ENCODE assay signal across 8 cellular contexts in genomic region chr1:226082959-226083302, GRCh38. TPM values are rescaled to one million over a fixed set of nuclear protein-coding genes. Genes with fewer than 3 reads are reported as not detected.
DNase-seq lines count a peak whose midpoint lies in the region; ATAC-seq and TF ChIP-seq lines count a peak whose summit lies in the region.

No MANE protein-coding gene starts in this region.

- peaks cover 8 to 14% (median 10%) of the 10 kb centered on the region in 3 donors for H3K4me1 Mint-ChIP-seq in T-cell
- peaks cover 5 to 12% (median 8%) of the 10 kb centered on the region in 7 donors for H3K4me1 Mint-ChIP-seq in naive thymus-derived CD4-positive, alpha-beta T cell

- no peak overlapping the region for H3K27ac Mint-ChIP-seq in T-cell
- peak overlapping the region in 5 of 9 donors; percentile 25 to 69 (median 58) for H3K27ac Mint-ChIP-seq in naive thymus-derived CD4-positive, alpha-beta T cell

- 0% methylated on average over 3 of the region's 23 CpGs; no CpG with 5 or more reads in 1 of the 2 donors for WGBS in esophagus squamous epithelium, 2 donors

- CTCF ChIA-PET in T-cell (lab: Charles Lee): interaction anchor here (0.8 to 3.4 kb wide), 4 partner anchors 11 to 42 kb away, joined by 3 to 32 read pairs (median 6); no protein-coding TSS in a partner anchor
- CTCF ChIA-PET in naive thymus-derived CD4-positive, alpha-beta T cell (lab: Charles Lee): interaction anchor here (0.6 to 3.2 kb wide), 4 partner anchors 15 to 423 kb away, joined by 3 to 14 read pairs (median 6); no protein-coding TSS in a partner anchor

- H3K4me3 ChIP-seq in BLaER1 (peak overlapping the region; percentile 71), esophagus squamous epithelium (peak overlapping the region; percentile 61 to 92 (median 72))
- H3K4me3 ChIP-seq in naive thymus-derived CD4-positive, alpha-beta T cell (ENCODE audit: low read length): peak overlapping the region; percentile 77

- TF ChIP-seq CTCF in esophagus squamous epithelium (IDR thresholded peaks at IDR 0.05): no peak

- H4K20me1 ChIP-seq in BLaER1: no peaks in the 10 kb centered on the region

- peaks cover 0 to 4% of the 10 kb centered on the region in 2 donors for H3K27me3 Mint-ChIP-seq in T-cell
- H3K27me3 Mint-ChIP-seq in naive thymus-derived CD4-positive, alpha-beta T cell: peaks cover 0 to 10% (median 0%) of the 10 kb centered on the region in 5 donors

- peak in 5 of 34 experiments; percentile 5 to 13 (median 9) for DNase-seq in T-cell
- no peak for DNase-seq in esophagus squamous epithelium (lab: John Stamatoyannopoulos, UW)
- DNase-seq in naive thymus-derived CD4-positive, alpha-beta T cell: peak in 1 of 9 donors; percentile 24
- no peak for DNase-seq in NCI-H1105 treated with DMSO at 0.1 percent for 48 hours (lab: John Stamatoyannopoulos, UW)
- DNase-seq in NCI-H1092 (lab: John Stamatoyannopoulos, UW): no peak

- intact Hi-C loops in esophagus squamous epithelium (cut with DNase I): no loop called here
- intact Hi-C loops in naive thymus-derived CD4-positive, alpha-beta T cell (cut with micrococcal nuclease): loop anchor here (1.0 to 5.0 kb wide), 10 partner anchors 17 to 616 kb away; partner anchors contain the start of genes ACBD3 (in 2 of the 2) and SDE2 (in 1 of the 2)

- H3K27ac ChIP-seq in BLaER1: peak overlapping the region; percentile 72; the same call in 1 of the 2 replicates
- peak overlapping the region; percentile 72 to 85 (median 82) for H3K27ac ChIP-seq in esophagus squamous epithelium
- H3K27ac ChIP-seq in naive thymus-derived CD4-positive, alpha-beta T cell (ENCODE audit: low read depth, low read length): peak overlapping the region; percentile 65

- peak overlapping the region; percentile 94 for H3K4me2 ChIP-seq in BLaER1

- H3K36me3 Mint-ChIP-seq in T-cell: no peaks in the 10 kb centered on the region
- no peaks in the 10 kb centered on the region for H3K36me3 Mint-ChIP-seq in naive thymus-derived CD4-positive, alpha-beta T cell

- ATAC-seq in GM19324 (IDR thresholded peaks at IDR 0.05; ENCODE audit: low FRiP score, unreplicated experiment) (peak; percentile 22), HG03280 (IDR thresholded peaks at IDR 0.05; ENCODE audit: unreplicated experiment) (peak; percentile 30), T-cell (replicated peaks in 1 of 4) (peak in 2 of 4 experiments; percentile 3 to 7)
- ATAC-seq in naive thymus-derived CD4-positive, alpha-beta T cell: peak; percentile 52

- H3K9me3 Mint-ChIP-seq in T-cell: no peaks in the 10 kb centered on the region
- no peaks in the 10 kb centered on the region for H3K9me3 Mint-ChIP-seq in naive thymus-derived CD4-positive, alpha-beta T cell

- peak overlapping the region; percentile 85 to 91 (median 90) for H3K4me3 Mint-ChIP-seq in T-cell
- peak overlapping the region; percentile 78 to 94 (median 91) for H3K4me3 Mint-ChIP-seq in naive thymus-derived CD4-positive, alpha-beta T cell

- H3K36me3 ChIP-seq in BLaER1: no peaks in the 10 kb centered on the region
- no peaks in the 10 kb centered on the region for H3K36me3 ChIP-seq in esophagus squamous epithelium
- no peaks in the 10 kb centered on the region for H3K36me3 ChIP-seq in naive thymus-derived CD4-positive, alpha-beta T cell (ENCODE audit: control insufficient read depth in 2 of 3, insufficient read depth in 3 of 3, low read length in 3 of 3)

- no peak for TF ChIP-seq POLR2A in esophagus squamous epithelium (IDR thresholded peaks at IDR 0.05)

- peak overlapping the region; percentile 74 for H3K9ac ChIP-seq in BLaER1

- H3K27me3 ChIP-seq in BLaER1 (no peaks in the 10 kb centered on the region), esophagus squamous epithelium (no peaks in the 10 kb centered on the region)
- no peaks in the 10 kb centered on the region for H3K27me3 ChIP-seq in naive thymus-derived CD4-positive, alpha-beta T cell (ENCODE audit: control insufficient read depth in 2 of 2, insufficient read depth in 2 of 2, low read length in 2 of 2)

- POLR2A ChIA-PET in T-cell (lab: Charles Lee): interaction anchor here in 1 of 2 donors (0.6 to 1.1 kb wide), 6 partner anchors 9 to 315 kb away, joined by 3 to 7 read pairs (median 3); partner anchors contain the start of gene SDE2
- POLR2A ChIA-PET in naive thymus-derived CD4-positive, alpha-beta T cell (lab: Charles Lee): interaction anchor here (0.7 to 4.2 kb wide), 11 partner anchors 8 to 305 kb away, joined by 3 to 41 read pairs (median 8); partner anchors contain the start of genes H3-3A, SDE2 and SRP9

- no peaks in the 10 kb centered on the region for H3K9me3 ChIP-seq in BLaER1
- no peaks in the 10 kb centered on the region for H3K9me3 ChIP-seq in esophagus squamous epithelium
- no peaks in the 10 kb centered on the region for H3K9me3 ChIP-seq in naive thymus-derived CD4-positive, alpha-beta T cell (ENCODE audit: control insufficient read depth in 2 of 3, low read length in 3 of 3)

- H3K4me1 ChIP-seq in BLaER1: peaks cover 15% of the 10 kb centered on the region
- peaks cover 0 to 18% (median 9%) of the 10 kb centered on the region in 3 donors for H3K4me1 ChIP-seq in esophagus squamous epithelium
- peaks cover 5 to 8% of the 10 kb centered on the region in 2 donors for H3K4me1 ChIP-seq in naive thymus-derived CD4-positive, alpha-beta T cell (ENCODE audit: control insufficient read depth in 2 of 2, insufficient read depth in 2 of 2, low read length in 2 of 2)

RNA-seq across cellular contexts. Expression of gene H3-3A, which starts 20.4 kb away (rescaled TPM):
- total RNA-seq in T-cell (100 to 1,000 TPM; 340 to 391 (median 366) TPM), esophagus squamous epithelium (100 to 1,000 TPM; 358 to 544 (median 443) TPM)
- 100 to 1,000 TPM; 388 to 561 (median 412) TPM for total RNA-seq in naive thymus-derived CD4-positive, alpha-beta T cell
- polyA plus RNA-seq in naive thymus-derived CD4-positive, alpha-beta T cell: 100 to 1,000 TPM; 677 to 832 TPM

Comparison
In these comparisons a context has a peak if more than half of its experiments do, and no peak if none do; other contexts are left out.
1. H3K27ac Mint-ChIP-seq: peak in naive thymus-derived CD4-positive, alpha-beta T cell (5 of 9); none in T-cell (0 of 2).
2. Peak in every context shown above with its lines, with median percentiles within 50 percentile points of each other: H3K27ac ChIP-seq and H3K4me3 ChIP-seq.